Comparison of ENCODE assay signal across 8 cellular contexts in the genomic region with DNA sequence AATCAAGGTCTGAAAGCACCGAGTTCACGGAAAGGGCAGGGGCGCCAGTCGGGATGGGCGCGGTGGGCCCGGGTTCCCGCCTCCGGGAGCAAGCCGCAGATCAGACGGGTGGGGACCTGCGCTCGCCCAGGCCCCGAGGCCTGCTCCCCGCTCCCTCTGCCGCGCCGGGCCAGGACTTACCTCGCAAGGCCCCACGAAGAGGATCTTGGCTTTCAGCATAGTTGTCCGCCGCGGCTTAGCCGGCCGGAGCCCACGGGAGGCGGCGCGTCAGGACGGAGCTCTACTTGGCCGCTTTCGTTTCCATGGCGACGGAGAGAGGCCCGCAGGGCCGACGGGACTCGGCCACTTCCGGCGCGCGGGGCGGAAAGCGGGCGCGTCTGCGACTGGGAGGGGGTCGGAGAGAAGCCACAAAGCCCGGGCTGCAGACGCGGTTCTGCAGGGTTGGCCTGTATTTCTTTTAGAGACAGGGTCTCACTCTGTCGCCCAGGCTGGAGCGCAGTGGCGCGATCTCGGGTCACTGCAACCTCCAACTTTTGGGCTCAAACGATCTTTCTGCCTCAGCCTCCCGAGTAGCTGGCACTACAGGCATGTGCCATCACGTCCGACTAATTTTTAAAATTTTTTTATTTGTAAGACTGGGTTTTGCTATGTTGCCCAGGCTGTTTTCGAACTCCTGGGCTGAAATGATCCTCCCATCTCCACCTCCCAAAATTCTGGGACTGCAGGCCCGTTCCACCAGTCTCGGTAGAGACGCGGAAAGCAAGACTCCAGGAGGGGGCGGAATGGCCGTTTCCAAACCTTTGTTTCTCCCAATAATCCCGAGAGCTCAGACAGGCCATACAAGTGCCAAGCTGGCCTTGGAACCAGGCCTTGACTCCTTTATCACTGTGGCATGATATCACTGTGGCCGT. TPM values are rescaled to one million over a fixed set of nuclear protein-coding genes. Genes with fewer than 3 reads are reported as not detected.
A peak's percentile ranks its signal among the peaks of the same experiment; 100 is the strongest.
DNase-seq lines count a peak whose midpoint lies in the region; ATAC-seq and TF ChIP-seq lines count a peak whose summit lies in the region.

Gene IFT22 (minus strand): TSS at position 322 of the 911 bp plus-strand sequence. CDS start 103 bp downstream, at position 219.

- peaks cover 9% of the 10 kb centered on the region for H3K79me2 ChIP-seq in GM23248 (ENCODE audit: insufficient read depth)

- H3K9me2 ChIP-seq in GM23248 (ENCODE audit: insufficient read depth), result no peaks in the 10 kb centered on the region

- no peaks in the 10 kb centered on the region for H3K9me3 ChIP-seq in GM23248 (ENCODE audit: low read depth)

- peak within 1 kb of the TSS; percentile 84 for H3K4me3 ChIP-seq in GM23248
- peak within 1 kb of the TSS; percentile 79 for H3K4me3 ChIP-seq in fibroblast of pulmonary artery (replicated peaks; ENCODE audit: low read depth, low read length)

- no peaks in the 10 kb centered on the region for H3K36me3 ChIP-seq in GM23248 (ENCODE audit: low read depth)

- peak; percentile 98 for DNase-seq in Daoy (ENCODE audit: low read depth)
- peak; percentile 99 for DNase-seq in GM23248
- peak; percentile 90 for DNase-seq in RPMI7951 (ENCODE audit: low read depth)
- peak; percentile 72 for DNase-seq in activated T-helper 9 cell treated with anti-CD3 and anti-CD28 coated beads, Interleukin-2, amount 50 U/mL, for 16 hours (ENCODE audit: low read depth)
- peak; percentile 88 for DNase-seq in fibroblast of pulmonary artery (ENCODE audit: low read depth)
- peak; percentile 93 for DNase-seq in stimulated activated naive CD8-positive, alpha-beta T cell treated with anti-CD3 and anti-CD28 coated beads, Interleukin-15, Interleukin-2, amounts not matched to agents 100 U/mL and 50 U/mL, for 24 hours

- H3F3A ChIP-seq in GM23248 (ENCODE audit: insufficient read depth), result no peaks in the 10 kb centered on the region

- H3K27ac Mint-ChIP-seq in nephron, result peak within 1 kb of the TSS; percentile 99 to 100 (median 99)

- H3K9me3 Mint-ChIP-seq in nephron, result no peaks in the 10 kb centered on the region

- peak within 1 kb of the TSS; percentile 78 for H3K4me2 ChIP-seq in GM23248 (ENCODE audit: unreplicated experiment)

- H3K27me3 Mint-ChIP-seq in nephron (ENCODE audit: low read depth), result no peaks in the 10 kb centered on the region

- peaks cover 8% of the 10 kb centered on the region for H3K4me1 ChIP-seq in GM23248 (ENCODE audit: insufficient read depth)

- H3K27ac ChIP-seq in GM23248, result peak within 1 kb of the TSS; percentile 66

- peaks cover 11% of the 10 kb centered on the region for H3K4me1 Mint-ChIP-seq in nephron

- H2AFZ ChIP-seq in GM23248, result peak within 1 kb of the TSS; percentile 92

- TF ChIP-seq CTCF in LNCAP (IDR thresholded peaks at IDR 0.05) (peak; percentile 30; the same call in 1 of the 2 replicates), fibroblast of pulmonary artery (IDR thresholded peaks at IDR 0.05; ENCODE audit: low read length, missing control alignments) (peak; percentile 30), nephron (IDR thresholded peaks at IDR 0.05; ENCODE audit: unreplicated experiment in 3 of 3) (peak in 2 of 3 experiments; percentile 30 to 54)

- ATAC-seq in stimulated activated naive CD8-positive, alpha-beta T cell treated with anti-CD3 and anti-CD28 coated beads, Interleukin-15, Interleukin-2, amounts not matched to agents 100 U/mL and 50 U/mL, for 24 hours, result peak; percentile 94

- peak within 1 kb of the TSS; percentile 89 to 98 (median 96) for H3K4me3 Mint-ChIP-seq in nephron

- no peaks in the 10 kb centered on the region for H3K27me3 ChIP-seq in GM23248 (replicated peaks; ENCODE audit: insufficient read depth)

- in situ Hi-C loops in GM23248 (cut with MboI), result no loop called here

- peak within 1 kb of the TSS; percentile 88 for H3K9ac ChIP-seq in GM23248

- no peaks in the 10 kb centered on the region for H4K20me1 ChIP-seq in GM23248 (ENCODE audit: insufficient read depth)

- 1 to 2% methylated on average over 58 to 62 of the region's 69 CpGs for WGBS in GM23248 (ENCODE audit: low coverage in 1 of 2, low lambda C conversion rate in 2 of 2, missing lambda C conversion rate in 2 of 2), 2 experiments

- peaks cover 13% of the 10 kb centered on the region for H3K36me3 Mint-ChIP-seq in nephron (ENCODE audit: low read depth)

RNA-seq across cellular contexts. Expression of gene IFT22, which starts in this region (rescaled TPM):
- 98.7 and 112 TPM in 2 replicates for total RNA-seq in Daoy (2014; rRNA removed; shearing (Covaris generic))
- 40.1 and 51.9 TPM in 2 replicates for total RNA-seq in GM23248 (2014; rRNA removed; shearing (Covaris generic))
- polyA plus RNA-seq in GM23248 (2016; fragmentation: Nextera tagmentation; extraction: Ambion mirVana), result 52.1 and 59.8 TPM in 2 replicates
- total RNA-seq in RPMI7951 (2014; rRNA removed; shearing (Covaris generic)), result 58.2 and 62.0 TPM in 2 replicates

Comparison
In these comparisons a context has a peak if more than half of its experiments do, and no peak if none do; other contexts are left out.
1. Peak in every context shown above with its lines: DNase-seq, ATAC-seq, H3K4me3 ChIP-seq and H3K27ac ChIP-seq.